ENCODE assay signal across 30 cellular contexts in genomic region chr2:120854014-120854620, GRCh38.
DNase-seq lines count a peak whose midpoint lies in the region; ATAC-seq, FAIRE-seq and TF ChIP-seq lines count a peak whose summit lies in the region.
"Had no signal": no experiment of that assay in that cellular context is flagged by ENCODE, and none has a peak within 500 bp of the region (broad histone marks: within the 10 kb centered on the region; RNA-seq: fewer than 3 reads in every experiment).

No MANE protein-coding gene starts in this region.

- no peaks in the 10 kb centered on the region for H3K27me3 ChIP-seq in H9 (ENCODE audit: insufficient read depth, low read length)
- H3K27me3 ChIP-seq: SJSA1 had no signal

- POLR2A ChIA-PET in A549 (lab: Yijun Ruan, JAX), result no interaction called here

- H3K4me1 Mint-ChIP-seq in H9 (peaks cover 34 to 47% of the 10 kb centered on the region in 2 experiments), glutamatergic neuron (ENCODE audit: low read depth, unreplicated experiment) (peaks cover 24% of the 10 kb centered on the region)
- H3K4me1 Mint-ChIP-seq in T-helper 2 cell treated with Interferon-gamma antibody and Interleukin-4, amounts not matched to agents 5 μg/mL and 100 μg/mL, for 36 hours (ENCODE audit: low read depth), result no peaks in the 10 kb centered on the region
- H3K4me1 Mint-ChIP-seq: CD14-positive monocyte; CD8-positive, alpha-beta memory T cell had no signal

- H3K79me1 ChIP-seq in H9 (ENCODE audit: insufficient read depth, low read depth, low read length, poor library complexity, severe bottlenecking), result no peaks in the 10 kb centered on the region

- ATAC-seq in A549, result no peak
- ATAC-seq: GM12878, HCT116, HepG2 had no signal

- H3K4me3 Mint-ChIP-seq in H9 (no peak overlapping the region), glutamatergic neuron (ENCODE audit: unreplicated experiment) (no peak overlapping the region)
- no peak overlapping the region for H3K4me3 Mint-ChIP-seq in T-helper 2 cell treated with Interferon-gamma antibody and Interleukin-4, amounts not matched to agents 5 μg/mL and 100 μg/mL, for 36 hours
- H3K4me3 Mint-ChIP-seq: CD14-positive monocyte; CD8-positive, alpha-beta memory T cell had no signal

- H2AFZ ChIP-seq in H9 (ENCODE audit: low read length), result no peak overlapping the region

- no peak overlapping the region for H4K91ac ChIP-seq in H9 (ENCODE audit: insufficient read length, low read depth, low read length)

- 0 out of 2 replicates have a peak, but pooled peaks cover 2% of the 10 kb centered on the region for H3K79me2 ChIP-seq in H9 (ENCODE audit: insufficient read depth, low read length)

- no peak overlapping the region for H3K18ac ChIP-seq in H9 (ENCODE audit: insufficient read length, low read depth, low read length)

- H3K4ac ChIP-seq in H9 (ENCODE audit: low read depth, low read length), result no peak overlapping the region

- H3K4me3 ChIP-seq in A549 (no peak overlapping the region), coronary artery (no peak overlapping the region)
- H3K4me3 ChIP-seq: GM12878, SJSA1 had no signal

- H4K8ac ChIP-seq in H9 (replicated peaks; ENCODE audit: insufficient read length, low read depth, low read length), result no peak overlapping the region

- no peak overlapping the region for H2BK120ac ChIP-seq in H9 (ENCODE audit: low read depth, low read length, poor library complexity, severe bottlenecking)

- no peaks in the 10 kb centered on the region for H3K23me2 ChIP-seq in H9 (ENCODE audit: insufficient read length, low read depth, low read length, poor library complexity, severe bottlenecking)

- no peak overlapping the region for H2AK5ac ChIP-seq in H9 (ENCODE audit: insufficient read length, low read length)

- H2BK20ac ChIP-seq in H9 (ENCODE audit: low read depth, low read length, poor library complexity, severe bottlenecking), result no peak overlapping the region

- no peak for FAIRE-seq in A549 (lab: Jason Lieb, UNC)
- FAIRE-seq: A204.1, GM12878, H1, HepG2 had no signal

- no peak for TF ChIP-seq POLR2A in A549 (IDR thresholded peaks at IDR 0.05; ENCODE audit: low read length)

- H3K27me3 Mint-ChIP-seq in H9 (ENCODE audit: low read depth) (no peaks in the 10 kb centered on the region), glutamatergic neuron (ENCODE audit: unreplicated experiment) (peaks cover 4% of the 10 kb centered on the region)
- no peaks in the 10 kb centered on the region for H3K27me3 Mint-ChIP-seq in T-helper 2 cell treated with Interferon-gamma antibody and Interleukin-4, amounts not matched to agents 5 μg/mL and 100 μg/mL, for 36 hours (ENCODE audit: low read depth)
- H3K27me3 Mint-ChIP-seq: CD8-positive, alpha-beta memory T cell had no signal

- peak overlapping the region; percentile 7 to 63 (median 56); a peak in 3 of 7 replicates for H3K27ac Mint-ChIP-seq in H9
- H3K27ac Mint-ChIP-seq in glutamatergic neuron (ENCODE audit: unreplicated experiment), result no peak overlapping the region
- H3K27ac Mint-ChIP-seq in T-helper 2 cell treated with Interferon-gamma antibody and Interleukin-4, amounts not matched to agents 5 μg/mL and 100 μg/mL, for 36 hours, result no peak overlapping the region
- H3K27ac Mint-ChIP-seq: CD14-positive monocyte; CD8-positive, alpha-beta memory T cell had no signal

- no peak overlapping the region for H3K23ac ChIP-seq in H9 (ENCODE audit: insufficient read length, low read depth, low read length)

- CTCF ChIA-PET in A549 (lab: Yijun Ruan, JAX), result interaction anchor here (0.9 to 1.6 kb wide), 2 partner anchors 21 to 158 kb away, joined by 3 to 4 read pairs; no protein-coding TSS in a partner anchor

- 62% methylated on average over 7 of the region's 7 CpGs for WGBS in A549 (ENCODE audit: missing lambda C conversion rate)
- no CpG with 5 or more reads among the region's 7 CpGs for WGBS in H9 (ENCODE audit: extremely low coverage, insufficient read length, low lambda C conversion rate)

- H3K4me2 ChIP-seq in A549 (no peak overlapping the region), H9 (ENCODE audit: insufficient read depth, insufficient read length, low read length) (no peak overlapping the region)

- TF ChIP-seq RAD21 in A549 (conservative IDR thresholded peaks at IDR 0.05 in 1 of 2, IDR thresholded peaks at IDR 0.05 in 1 of 2), result no peak

- H3K9me3 ChIP-seq in A549, result 0 out of 3 replicates have a peak, but pooled peaks cover 2% of the 10 kb centered on the region
- H3K9me3 ChIP-seq in H9 (ENCODE audit: control insufficient read depth, low read depth, low read length), result no peaks in the 10 kb centered on the region
- H3K9me3 ChIP-seq: SJSA1 had no signal

- no peak overlapping the region for H2BK12ac ChIP-seq in H9 (ENCODE audit: insufficient read length, low read depth, low read length)

- no peak overlapping the region for H2BK15ac ChIP-seq in H9 (ENCODE audit: low read depth, low read length)

- no peak overlapping the region for H3K56ac ChIP-seq in H9 (ENCODE audit: insufficient read length, low read depth, low read length)

- H3K9me3 Mint-ChIP-seq in H9, result no peaks in the 10 kb centered on the region
- H3K9me3 Mint-ChIP-seq in glutamatergic neuron (ENCODE audit: unreplicated experiment), result peaks cover 11% of the 10 kb centered on the region
- no peaks in the 10 kb centered on the region for H3K9me3 Mint-ChIP-seq in T-helper 2 cell treated with Interferon-gamma antibody and Interleukin-4, amounts not matched to agents 5 μg/mL and 100 μg/mL, for 36 hours

- TF ChIP-seq CTCF in A549 (IDR thresholded peaks at IDR 0.05), result no peak
- TF ChIP-seq CTCF in H9 (conservative IDR thresholded peaks at IDR 0.05), result no peak
- no peak for TF ChIP-seq CTCF in glutamatergic neuron (IDR thresholded peaks at IDR 0.05; ENCODE audit: partially characterized antibody, unreplicated experiment)
- no peak for TF ChIP-seq CTCF in coronary artery (IDR thresholded peaks at IDR 0.05)

- H4K20me1 ChIP-seq in H9 (ENCODE audit: control insufficient read depth, insufficient read depth, insufficient read length), result no peaks in the 10 kb centered on the region

- intact Hi-C loops in posterior vena cava (cut with DNase I), result no loop called here

- DNase-seq in A549 (ENCODE audit: low read depth in 1 of 2, low spot score in 1 of 2) (no peak), H9 (no peak), glutamatergic neuron (peak; percentile 5), posterior vena cava (ENCODE audit: low spot score) (peak; percentile 45), OCI-M2 (lab: John Stamatoyannopoulos, UW; ENCODE audit: unreplicated experiment) (no peak), NCI-H1105 treated with DMSO at 0.1 percent for 48 hours (lab: John Stamatoyannopoulos, UW) (no peak), coronary artery (ENCODE audit: low spot score) (no peak)
- DNase-seq in T-helper 2 cell treated with Interferon-gamma antibody and Interleukin-4, amounts not matched to agents 5 μg/mL and 100 μg/mL, for 36 hours (ENCODE audit: low spot score), result no peak
- DNase-seq: CD8-positive, alpha-beta memory T cell; DMS 273 treated with DMSO at 0.1 percent for 48 hours; DMS79; EL; GDM1; KBM-7; MV-4-11; NCI-H1105; NCI-H2029; NCI-H446; NCI-H524 treated with DMSO at 0.1 percent for 48 hours; NCI-H774; NK-92 treated with Interleukin-12 subunit alpha and Interleukin-12 subunit beta, amount 100 ng/mL, for 24 hours; Right ventricle myocardium superior; RPMI8226 had no signal

- H3K9ac ChIP-seq in H9 (ENCODE audit: extremely low read depth, insufficient read length, low read length), result no peak overlapping the region

- no peak overlapping the region for H4K5ac ChIP-seq in H9 (ENCODE audit: insufficient read length, low read depth, low read length)

- H2BK5ac ChIP-seq in H9 (ENCODE audit: insufficient read length, low read length), result no peak overlapping the region

- H3K14ac ChIP-seq in H9 (ENCODE audit: insufficient read depth, low read length), result no peak overlapping the region

- no peak overlapping the region for H3T11ph ChIP-seq in H9 (ENCODE audit: low read length)

- peaks cover 3 to 9% (median 7%) of the 10 kb centered on the region in 3 experiments for H3K36me3 Mint-ChIP-seq in H9 (ENCODE audit: insufficient read depth in 1 of 3, low read depth in 3 of 3)
- H3K36me3 Mint-ChIP-seq in glutamatergic neuron (ENCODE audit: unreplicated experiment), result peaks cover 11% of the 10 kb centered on the region
- H3K36me3 Mint-ChIP-seq in T-helper 2 cell treated with Interferon-gamma antibody and Interleukin-4, amounts not matched to agents 5 μg/mL and 100 μg/mL, for 36 hours (ENCODE audit: low read depth), result no peaks in the 10 kb centered on the region
- H3K36me3 Mint-ChIP-seq: CD14-positive monocyte; CD8-positive, alpha-beta memory T cell had no signal

- H3K27ac ChIP-seq in A549 (no peak overlapping the region), H9 (ENCODE audit: insufficient read length, low read depth, low read length) (no peak overlapping the region), coronary artery (no peak overlapping the region)
- H3K27ac ChIP-seq: SJSA1 had no signal

- peaks cover 7% of the 10 kb centered on the region; the same call in 1 of the 3 replicates for H3K4me1 ChIP-seq in A549
- peaks cover 10% of the 10 kb centered on the region for H3K4me1 ChIP-seq in H9 (ENCODE audit: insufficient read depth, low read length)

- TF ChIP-seq EP300 in A549 (IDR thresholded peaks at IDR 0.05), result no peak

TF ChIP-seq in A549, 52 proteins besides CTCF, POLR2A, EP300 and RAD21:
- TF ChIP-seq MAZ (IDR thresholded peaks at IDR 0.05; ENCODE audit: borderline replicate concordance, low read depth, low read length) (no peak), ZFP36 (IDR thresholded peaks at IDR 0.05; ENCODE audit: borderline replicate concordance, partially characterized antibody) (peak; percentile 74)

Comparison
In these comparisons a context has a peak if more than half of its experiments do, and no peak if none do; other contexts are left out.
1. DNase-seq: peak in glutamatergic neuron (single experiment) and posterior vena cava (single experiment); none in A549 (0 of 2), H9 (single experiment), OCI-M2 (single experiment), NCI-H1105 treated with DMSO at 0.1 percent for 48 hours (single experiment), coronary artery (single experiment) and T-helper 2 cell treated with Interferon-gamma antibody and Interleukin-4, amounts not matched to agents 5 μg/mL and 100 μg/mL, for 36 hours (single experiment).
2. H3K27ac Mint-ChIP-seq: peak in H9 (3 of 3); none in glutamatergic neuron (single experiment) and T-helper 2 cell treated with Interferon-gamma antibody and Interleukin-4, amounts not matched to agents 5 μg/mL and 100 μg/mL, for 36 hours (single experiment).